In the genomic region with DNA sequence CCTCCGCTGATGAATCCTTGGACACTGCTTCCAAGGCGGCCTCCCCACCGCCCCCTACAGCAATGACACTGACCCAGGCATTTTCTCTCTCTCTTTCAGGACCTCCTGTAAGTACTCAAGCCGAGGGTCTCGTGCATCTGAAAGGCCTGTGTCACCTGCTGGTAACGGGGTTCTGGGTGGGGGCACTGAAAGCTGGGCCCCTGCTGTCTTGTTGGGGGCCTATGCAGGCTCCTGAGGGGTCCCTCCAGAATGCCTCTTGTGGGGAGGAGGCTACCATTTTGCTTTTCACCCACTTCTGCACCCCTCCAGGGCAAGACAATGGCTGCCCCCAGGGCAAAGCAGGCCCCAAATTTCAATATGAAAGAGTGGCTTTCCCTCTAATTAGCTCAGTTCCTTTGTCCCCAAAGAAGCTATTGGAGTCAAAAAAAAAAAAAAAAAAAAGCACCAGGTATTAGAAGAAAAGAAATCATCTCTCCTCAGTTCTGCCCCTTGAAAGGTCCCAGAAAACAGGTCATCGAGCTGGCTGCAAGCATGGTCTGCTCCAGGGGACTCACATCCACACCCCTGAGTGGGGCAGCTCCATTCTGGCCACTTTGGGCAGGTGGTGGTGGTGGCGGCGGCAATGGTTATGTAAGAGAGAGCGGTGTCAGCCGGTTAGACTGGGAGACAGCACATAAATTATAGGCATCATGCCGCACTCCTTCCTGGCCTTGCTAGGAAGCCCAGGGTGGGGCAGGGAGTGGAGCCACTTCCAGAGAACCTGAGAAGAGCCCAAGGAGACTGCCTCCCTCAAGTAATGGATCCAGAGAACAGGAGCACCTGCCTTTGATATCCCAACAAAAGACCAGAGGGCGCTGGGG, we compare ENCODE assay signal across 21 cellular contexts.
DNase-seq lines count a peak whose midpoint lies in the region; ATAC-seq and TF ChIP-seq lines count a peak whose summit lies in the region.
"Had no signal": no experiment of that assay in that cellular context is flagged by ENCODE, and none has a peak within 500 bp of the region (broad histone marks: within the 10 kb centered on the region; RNA-seq: fewer than 3 reads in every experiment).

No MANE protein-coding gene starts in this region.

- peaks cover 9% of the 10 kb centered on the region for H3K27me3 Mint-ChIP-seq in H9 (ENCODE audit: low read depth)
- no peaks in the 10 kb centered on the region for H3K27me3 Mint-ChIP-seq in chondrocyte (ENCODE audit: low read depth)
- H3K27me3 Mint-ChIP-seq: naive thymus-derived CD8-positive, alpha-beta T cell had no signal

- no peaks in the 10 kb centered on the region for H4K20me1 ChIP-seq in H9 (ENCODE audit: control insufficient read depth, insufficient read depth, insufficient read length)

- intact Hi-C loops in prostate gland (cut with DNase I): loop anchor here (2.0 kb wide), 1 partner anchor 45 kb away; no protein-coding TSS in a partner anchor

- no peak for ATAC-seq in HG03378 (IDR thresholded peaks at IDR 0.05; ENCODE audit: unreplicated experiment)
- ATAC-seq: naive thymus-derived CD8-positive, alpha-beta T cell had no signal

- H3K4ac ChIP-seq in H9 (ENCODE audit: low read depth, low read length): no peak overlapping the region

- H3K36me3 ChIP-seq in SJSA1 (peaks cover 22% of the 10 kb centered on the region), iPS-18a (ENCODE audit: control insufficient read depth, low read depth, low read length) (no peaks in the 10 kb centered on the region), prostate gland (no peaks in the 10 kb centered on the region)

- no peak overlapping the region for H3K9ac ChIP-seq in H9 (ENCODE audit: extremely low read depth, insufficient read length, low read length)
- no peak overlapping the region for H3K9ac ChIP-seq in iPS-18a (ENCODE audit: low read length)

- no peaks in the 10 kb centered on the region; the same call in 1 of the 2 replicates for H3K27me3 ChIP-seq in H9 (ENCODE audit: insufficient read depth, low read length)
- H3K27me3 ChIP-seq in SJSA1 (replicated peaks): no peaks in the 10 kb centered on the region
- no peaks in the 10 kb centered on the region for H3K27me3 ChIP-seq in iPS-18a (ENCODE audit: control insufficient read depth, insufficient read depth, low read length)
- no peaks in the 10 kb centered on the region for H3K27me3 ChIP-seq in prostate gland (replicated peaks; ENCODE audit: insufficient read depth)

- H3K9me3 Mint-ChIP-seq in H9 (no peaks in the 10 kb centered on the region), chondrocyte (ENCODE audit: low read depth) (no peaks in the 10 kb centered on the region)
- H3K9me3 Mint-ChIP-seq: activated B cell treated with CpG ODN at 0.5 μM for 24 hours; activated CD4-positive, alpha-beta memory T cell treated with anti-CD3 and anti-CD28 coated beads for 36 hours; activated naive CD4-positive, alpha-beta T cell treated with anti-CD3 and anti-CD28 coated beads, Interleukin-2, amount 10 ng/mL, durations not matched to agents 7 days and 5 days; memory B cell; naive thymus-derived CD8-positive, alpha-beta T cell had no signal

- peaks cover 84 to 90% of the 10 kb centered on the region in 2 experiments for H3K4me1 Mint-ChIP-seq in H9
- H3K4me1 Mint-ChIP-seq in chondrocyte (ENCODE audit: low read depth): peaks cover 32% of the 10 kb centered on the region
- H3K4me1 Mint-ChIP-seq: activated B cell treated with CpG ODN at 0.5 μM for 24 hours, memory B cell had no signal

- H4K8ac ChIP-seq in H9 (replicated peaks; ENCODE audit: insufficient read length, low read depth, low read length): no peak overlapping the region

- H2BK5ac ChIP-seq in H9 (ENCODE audit: insufficient read length, low read length): no peak overlapping the region

- H2BK15ac ChIP-seq in H9 (ENCODE audit: low read depth, low read length): no peak overlapping the region

- no peaks in the 10 kb centered on the region for H3K79me1 ChIP-seq in H9 (ENCODE audit: insufficient read depth, low read depth, low read length, poor library complexity, severe bottlenecking)

- H3K23ac ChIP-seq in H9 (ENCODE audit: insufficient read length, low read depth, low read length): no peak overlapping the region

- DNase-seq in H9 (peak; percentile 76), SJSA1 (ENCODE audit: low read depth in 1 of 2, low spot score in 2 of 2) (no peak), prostate gland (ENCODE audit: low spot score) (no peak), chondrocyte (ENCODE audit: low spot score) (no peak), inferior parietal cortex (ENCODE audit: extremely low spot score) (no peak), EL (no peak)
- DNase-seq: activated B cell treated with CpG ODN at 0.5 μM for 24 hours; activated CD4-positive, alpha-beta memory T cell treated with anti-CD3 and anti-CD28 coated beads for 36 hours; activated naive CD4-positive, alpha-beta T cell treated with anti-CD3 and anti-CD28 coated beads, Interleukin-2, amount 10 ng/mL, durations not matched to agents 7 days and 5 days; anterior cingulate cortex; cerebellar nuclear complex; effector CD8-positive, alpha-beta T cell; islet precursor cell; naive thymus-derived CD8-positive, alpha-beta T cell; NCI-H524 treated with DMSO at 0.1 percent for 48 hours; SIG-M5; stimulated activated CD8-positive, alpha-beta memory T cell treated with anti-CD3 and anti-CD28 coated beads, Interleukin-4, amount 100 ng/mL, for 48 hours; substantia nigra had no signal

- H3K56ac ChIP-seq in H9 (ENCODE audit: insufficient read length, low read depth, low read length): no peak overlapping the region

- H2BK20ac ChIP-seq in H9 (ENCODE audit: low read depth, low read length, poor library complexity, severe bottlenecking): no peak overlapping the region

- H3K4me1 ChIP-seq in H9 (ENCODE audit: insufficient read depth, low read length): peaks cover 36% of the 10 kb centered on the region
- peaks cover 54% of the 10 kb centered on the region for H3K4me1 ChIP-seq in SJSA1 (replicated peaks)
- H3K4me1 ChIP-seq in iPS-18a (ENCODE audit: control insufficient read depth, low read depth, low read length): peaks cover 59% of the 10 kb centered on the region
- H3K4me1 ChIP-seq in prostate gland (replicated peaks): no peaks in the 10 kb centered on the region

- no peak overlapping the region for H2AFZ ChIP-seq in H9 (ENCODE audit: low read length)

- TF ChIP-seq CTCF in H9 (conservative IDR thresholded peaks at IDR 0.05) (peak; percentile 62), prostate gland (IDR thresholded peaks at IDR 0.05) (no peak), chondrocyte (IDR thresholded peaks at IDR 0.05) (no peak)

- no peak overlapping the region for H2BK12ac ChIP-seq in H9 (ENCODE audit: insufficient read length, low read depth, low read length)

- H3K27ac ChIP-seq in H9 (ENCODE audit: insufficient read length, low read depth, low read length) (no peak overlapping the region), SJSA1 (peak overlapping the region; percentile 79), iPS-18a (ENCODE audit: low read length) (peak overlapping the region; percentile 53), prostate gland (peak overlapping the region; percentile 61 to 70)

- no CpG with 5 or more reads among the region's 13 CpGs for WGBS in H9 (ENCODE audit: extremely low coverage, insufficient read length, low lambda C conversion rate)
- 79% methylated on average over 13 of the region's 13 CpGs for whole genome bisulfite sequencing in prostate gland

- H3K4me2 ChIP-seq in H9 (ENCODE audit: insufficient read depth, insufficient read length, low read length): peak overlapping the region; percentile 7

- H4K91ac ChIP-seq in H9 (ENCODE audit: insufficient read length, low read depth, low read length): no peak overlapping the region

- H3K23me2 ChIP-seq in H9 (ENCODE audit: insufficient read length, low read depth, low read length, poor library complexity, severe bottlenecking): peaks cover 2% of the 10 kb centered on the region

- H3K27ac Mint-ChIP-seq in H9 (peak overlapping the region; percentile 96 to 99 (median 97)), chondrocyte (ENCODE audit: unreplicated experiment) (no peak overlapping the region)
- H3K27ac Mint-ChIP-seq: activated B cell treated with CpG ODN at 0.5 μM for 24 hours; activated CD4-positive, alpha-beta memory T cell treated with anti-CD3 and anti-CD28 coated beads for 36 hours; activated naive CD4-positive, alpha-beta T cell treated with anti-CD3 and anti-CD28 coated beads, Interleukin-2, amount 10 ng/mL, durations not matched to agents 7 days and 5 days; memory B cell had no signal

- H3K79me2 ChIP-seq in H9 (ENCODE audit: insufficient read depth, low read length): no peaks in the 10 kb centered on the region

- H3K36me3 Mint-ChIP-seq in H9 (ENCODE audit: insufficient read depth in 1 of 3, low read depth in 3 of 3) (no peaks in the 10 kb centered on the region), chondrocyte (ENCODE audit: low read depth) (peaks cover 6% of the 10 kb centered on the region)
- H3K36me3 Mint-ChIP-seq: activated CD4-positive, alpha-beta memory T cell treated with anti-CD3 and anti-CD28 coated beads for 36 hours; activated naive CD4-positive, alpha-beta T cell treated with anti-CD3 and anti-CD28 coated beads, Interleukin-2, amount 10 ng/mL, durations not matched to agents 7 days and 5 days; memory B cell; naive thymus-derived CD8-positive, alpha-beta T cell had no signal

- H3K18ac ChIP-seq in H9 (ENCODE audit: insufficient read length, low read depth, low read length): peak overlapping the region; percentile 8

- TF ChIP-seq POLR2A in prostate gland (IDR thresholded peaks at IDR 0.05): no peak

- H3K4me3 ChIP-seq in SJSA1 (no peak overlapping the region), iPS-18a (ENCODE audit: low read length) (peak overlapping the region; percentile 22), prostate gland (no peak overlapping the region)

- H3K9me3 ChIP-seq in H9 (ENCODE audit: control insufficient read depth, low read depth, low read length) (no peaks in the 10 kb centered on the region), SJSA1 (replicated peaks) (no peaks in the 10 kb centered on the region), iPS-18a (ENCODE audit: control insufficient read depth, low read depth, low read length) (no peaks in the 10 kb centered on the region), prostate gland (no peaks in the 10 kb centered on the region)

- H2BK120ac ChIP-seq in H9 (ENCODE audit: low read depth, low read length, poor library complexity, severe bottlenecking): no peak overlapping the region

- H3T11ph ChIP-seq in H9 (ENCODE audit: low read length): no peak overlapping the region

- H3K4me3 Mint-ChIP-seq in H9 (peak overlapping the region in 1 of 2 experiments; percentile 67; a peak in 2 of 5 replicates), chondrocyte (ENCODE audit: unreplicated experiment) (no peak overlapping the region)
- H3K4me3 Mint-ChIP-seq: activated B cell treated with CpG ODN at 0.5 μM for 24 hours; activated CD4-positive, alpha-beta memory T cell treated with anti-CD3 and anti-CD28 coated beads for 36 hours; activated naive CD4-positive, alpha-beta T cell treated with anti-CD3 and anti-CD28 coated beads, Interleukin-2, amount 10 ng/mL, durations not matched to agents 7 days and 5 days; memory B cell; naive thymus-derived CD8-positive, alpha-beta T cell had no signal

- no peak overlapping the region for H4K5ac ChIP-seq in H9 (ENCODE audit: insufficient read length, low read depth, low read length)

- H2AK5ac ChIP-seq in H9 (ENCODE audit: insufficient read length, low read length): no peak overlapping the region

- H3K14ac ChIP-seq in H9 (ENCODE audit: insufficient read depth, low read length): no peak overlapping the region
